In the genomic region with DNA sequence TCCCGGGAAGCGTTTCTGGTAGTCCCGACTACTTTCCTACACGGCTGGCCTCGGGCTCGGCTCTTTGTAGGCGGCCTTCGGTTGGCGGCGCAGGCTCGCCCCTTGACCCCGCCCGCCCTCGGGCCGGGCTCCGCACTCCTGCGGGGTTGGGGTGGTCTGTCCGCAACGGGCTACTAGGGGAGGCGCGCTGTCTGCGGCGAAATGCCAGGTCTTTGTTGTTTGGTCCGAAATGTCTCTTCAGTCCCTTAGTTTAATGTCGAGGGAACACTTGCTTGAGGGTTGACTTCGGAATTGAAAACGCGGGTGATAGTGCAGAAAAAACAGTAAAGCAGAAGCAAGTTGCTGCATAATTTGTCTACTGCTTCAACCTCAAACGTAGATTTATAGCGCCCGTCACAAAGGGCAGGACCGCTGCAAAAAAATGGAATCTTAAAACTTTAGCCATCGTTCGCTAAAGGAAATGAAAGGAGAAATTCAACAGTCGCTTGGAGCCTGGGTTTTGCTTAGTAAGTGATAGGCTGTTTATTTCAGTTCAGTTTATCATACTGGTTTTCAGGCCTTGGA, we compare ENCODE assay signal across 8 cellular contexts. TPM values are rescaled to one million over a fixed set of nuclear protein-coding genes. Genes with fewer than 3 reads are reported as not detected.
DNase-seq lines count a peak whose midpoint lies in the region; ATAC-seq and TF ChIP-seq lines count a peak whose summit lies in the region.

No MANE protein-coding gene starts in this region.

- H3K27me3 ChIP-seq in Caco-2 (replicated peaks; ENCODE audit: control insufficient read depth, insufficient read depth, low read length), result no peaks in the 10 kb centered on the region
- no peaks in the 10 kb centered on the region for H3K27me3 ChIP-seq in heart right ventricle

- POLR2A ChIA-PET in Caco-2 (lab: Charles Lee), result interaction anchor here (1.0 to 1.3 kb wide), 7 partner anchors 26 to 764 kb away, joined by 3 to 8 read pairs (median 3); a partner anchor contains a TSS

- 0 to 1% methylated on average over 35 of the region's 35 CpGs for WGBS in heart right ventricle, 2 donors

- no peaks in the 10 kb centered on the region for H3K9me3 Mint-ChIP-seq in Caco-2 (ENCODE audit: unreplicated experiment)

- H3K4me3 ChIP-seq in Caco-2 (ENCODE audit: low read depth, low read length), result peak overlapping the region; percentile 90
- H3K4me3 ChIP-seq in heart right ventricle, result peak overlapping the region; percentile 78 to 96 (median 90)

- no peak for TF ChIP-seq CTCF in Caco-2 (IDR thresholded peaks at IDR 0.05; ENCODE audit: insufficient read depth in 1 of 2, low read depth in 1 of 2, low read length in 1 of 2, severe bottlenecking in 1 of 2, unreplicated experiment in 1 of 2)
- TF ChIP-seq CTCF in VCaP (conservative IDR thresholded peaks at IDR 0.05), result no peak
- no peak for TF ChIP-seq CTCF in heart right ventricle (IDR thresholded peaks at IDR 0.05)

- H3K4me1 ChIP-seq in Caco-2, result peaks cover 12% of the 10 kb centered on the region; the same call in 1 of the 2 replicates
- peaks cover 3 to 85% (median 55%) of the 10 kb centered on the region in 9 donors for H3K4me1 ChIP-seq in heart right ventricle

- H3K36me3 ChIP-seq in Caco-2 (ENCODE audit: control insufficient read depth, insufficient read depth, low read length) (peaks cover 3% of the 10 kb centered on the region; the same call in 1 of the 2 replicates), heart right ventricle (peaks cover 0 to 32% (median 14%) of the 10 kb centered on the region in 9 donors)

- intact Hi-C loops in Caco-2 (cut with micrococcal nuclease; ENCODE audit: unreplicated experiment), result no loop called here
- intact Hi-C loops in heart right ventricle (cut with DNase I), result no loop called here
- intact Hi-C loops in sciatic nerve (cut with DNase I), result no loop called here

- peak overlapping the region; percentile 92 for H3K27ac Mint-ChIP-seq in Caco-2 (ENCODE audit: unreplicated experiment)

- CTCF ChIA-PET in Caco-2 (lab: Charles Lee), result interaction anchor here (0.6 to 1.7 kb wide), 11 partner anchors 15 to 413 kb away, joined by 3 to 13 read pairs (median 4); a partner anchor contains a TSS

- no peaks in the 10 kb centered on the region for H3K9me3 ChIP-seq in Caco-2
- no peaks in the 10 kb centered on the region for H3K9me3 ChIP-seq in heart right ventricle

- peak overlapping the region; percentile 94 for H3K27ac ChIP-seq in VCaP
- peak overlapping the region; percentile 92 to 98 (median 96) for H3K27ac ChIP-seq in heart right ventricle

- TSS peak; percentile 64 for BruUV-seq in Caco-2 (replicated peaks; lab: Mats Ljungman, UMichigan)

- H3K4me1 Mint-ChIP-seq in Caco-2 (ENCODE audit: low read depth, unreplicated experiment), result no peaks in the 10 kb centered on the region

- H3K36me3 Mint-ChIP-seq in Caco-2 (ENCODE audit: insufficient read depth, unreplicated experiment), result peaks cover 27% of the 10 kb centered on the region

- peak; percentile 37 for ATAC-seq in GM19463 (IDR thresholded peaks at IDR 0.05; ENCODE audit: unreplicated experiment)
- ATAC-seq in HG03469 (IDR thresholded peaks at IDR 0.05; ENCODE audit: unreplicated experiment), result peak; percentile 30
- peak; percentile 58 to 82 (median 74) for ATAC-seq in heart right ventricle
- peak; percentile 81 for ATAC-seq in sciatic nerve

- H3K27me3 Mint-ChIP-seq in Caco-2 (ENCODE audit: insufficient read depth, unreplicated experiment), result no peaks in the 10 kb centered on the region

- no peak for DNase-seq in Caco-2
- DNase-seq in heart right ventricle, result no peak
- DNase-seq in sciatic nerve (ENCODE audit: low spot score), result no peak
- no peak for DNase-seq in effector CD8-positive, alpha-beta T cell (lab: John Stamatoyannopoulos, UW)
- DNase-seq in NCI-H2107 treated with DMSO at 0.1 percent for 48 hours (lab: John Stamatoyannopoulos, UW; ENCODE audit: unreplicated experiment), result no peak

- peak overlapping the region; percentile 92 for H3K4me3 Mint-ChIP-seq in Caco-2 (ENCODE audit: unreplicated experiment)

RNA-seq across cellular contexts. Expression of a gene that starts 0.4 kb away (rescaled TPM):
- total RNA-seq in Caco-2 (2022) (24.7 and 31.0 TPM in 2 replicates), heart right ventricle (10 to 100 TPM; 19.6 to 27.7 (median 26.4) TPM), sciatic nerve (37.8 TPM)
- 10 to 100 TPM; 20.3 to 31.9 TPM for polyA plus RNA-seq in heart right ventricle

RNA-seq across cellular contexts. Expression of a gene that starts 0.5 kb away (rescaled TPM):
- total RNA-seq in Caco-2 (2022) (15.3 and 15.7 TPM in 2 replicates), heart right ventricle (10 to 100 TPM in 5 of 10 donors, 1 to 10 TPM in 5; 7.5 to 16.6 (median 9.8) TPM), sciatic nerve (46.1 TPM)
- 10 to 100 TPM; 11.5 to 15.5 TPM for polyA plus RNA-seq in heart right ventricle

RNA-seq across cellular contexts. Expression of a gene that starts 19.5 kb away (rescaled TPM):
- total RNA-seq in Caco-2 (2022) (0.52 and 0.77 TPM in 2 replicates), heart right ventricle (1 to 10 TPM; 1.5 to 2.6 (median 2.2) TPM), sciatic nerve (6.8 TPM)
- 1 to 10 TPM in 1 of 2 donors, under 1 TPM in 1; 0.86 to 1.0 TPM for polyA plus RNA-seq in heart right ventricle

Comparison
In these comparisons a context has a peak if more than half of its experiments do, and no peak if none do; other contexts are left out.
1. ATAC-seq: peak in every context shown above with its lines; median percentile 81 in sciatic nerve; 74 in heart right ventricle; 37 in GM19463; 30 in HG03469.